ENCODE assay signal across 8 cellular contexts in genomic region chr3:24963762-24964625, GRCh38.
DNase-seq lines count a peak whose midpoint lies in the region; ATAC-seq and TF ChIP-seq lines count a peak whose summit lies in the region.

No MANE protein-coding gene starts in this region.

- no peak overlapping the region for H3K9ac ChIP-seq in neuronal stem cell (ENCODE audit: low read depth, low read length, poor library complexity)

- no peak overlapping the region for H2AK5ac ChIP-seq in neuronal stem cell (ENCODE audit: low read depth, low read length)

- no peak overlapping the region for H3K4me3 ChIP-seq in neuronal stem cell (ENCODE audit: low read length in 2 of 2)

- H3K4ac ChIP-seq in neuronal stem cell (ENCODE audit: low read length): no peak overlapping the region

- DNase-seq in GM10266 (ENCODE audit: extremely low spot score): no peak
- peak; percentile 6 for DNase-seq in LHCN-M2 (ENCODE audit: low read depth)
- peak; percentile 7 for DNase-seq in cerebellar cortex (ENCODE audit: low spot score)
- peak; percentile 12 for DNase-seq in neuronal stem cell (ENCODE audit: low spot score)
- no peak for DNase-seq in left colon

- H3K4me1 ChIP-seq in neuronal stem cell (ENCODE audit: control insufficient read depth in 2 of 2, insufficient read depth in 1 of 2, low read depth in 1 of 2, low read length in 2 of 2): peaks cover 0 to 2% of the 10 kb centered on the region in 2 donors

- no peak overlapping the region for H2BK12ac ChIP-seq in neuronal stem cell (ENCODE audit: low read length)

- no peak overlapping the region for H4K8ac ChIP-seq in neuronal stem cell (ENCODE audit: low read depth, low read length)

- H3K23ac ChIP-seq in neuronal stem cell (ENCODE audit: low read depth, low read length, poor library complexity): no peak overlapping the region

- intact Hi-C loops in left colon (cut with DNase I, micrococcal nuclease): loop anchor here in 1 of 2 donors (10.0 kb wide), 1 partner anchor 631 kb away; no protein-coding TSS in a partner anchor

- H3K36me3 ChIP-seq in neuronal stem cell (replicated peaks in 1 of 2; ENCODE audit: control insufficient read depth in 2 of 2, insufficient read depth in 2 of 2, low read length in 2 of 2): no peaks in the 10 kb centered on the region

- ATAC-seq in HG03520 (IDR thresholded peaks at IDR 0.05; ENCODE audit: unreplicated experiment) (no peak), HG02610 (IDR thresholded peaks at IDR 0.05; ENCODE audit: unreplicated experiment) (no peak), HG02588 (IDR thresholded peaks at IDR 0.05; ENCODE audit: unreplicated experiment) (no peak), left colon (no peak)

- no peak overlapping the region for H3K14ac ChIP-seq in neuronal stem cell (ENCODE audit: low read length)

- no CpG with 5 or more reads among the region's 2 CpGs for WGBS in neuronal stem cell (ENCODE audit: extremely low coverage in 2 of 2, insufficient read length in 2 of 2, insufficient replicate concordance in 1 of 2), 2 donors

- no peak overlapping the region for H3K27ac ChIP-seq in neuronal stem cell (replicated peaks; ENCODE audit: low read length)

- no peak overlapping the region for H2BK5ac ChIP-seq in neuronal stem cell (ENCODE audit: low read length)

- H3K18ac ChIP-seq in neuronal stem cell (ENCODE audit: low read length): no peak overlapping the region

- no peak overlapping the region for H2BK120ac ChIP-seq in neuronal stem cell (ENCODE audit: low read depth, low read length)

- H3K79me1 ChIP-seq in neuronal stem cell (ENCODE audit: low read depth, low read length): no peaks in the 10 kb centered on the region

- H2AFZ ChIP-seq in neuronal stem cell (ENCODE audit: low read length): peak overlapping the region; percentile 58

- H2BK15ac ChIP-seq in neuronal stem cell (ENCODE audit: low read length): no peak overlapping the region

- peaks cover 5% of the 10 kb centered on the region in 2 donors for H3K9me3 ChIP-seq in neuronal stem cell (replicated peaks in 1 of 2; ENCODE audit: control insufficient read depth in 2 of 2, insufficient read depth in 1 of 2, low read depth in 1 of 2, low read length in 2 of 2)

- TF ChIP-seq CTCF in GM10266 (IDR thresholded peaks at IDR 0.05; ENCODE audit: control insufficient read depth, insufficient read depth, low read depth, missing control alignments): peak; percentile 6

- H3K4me2 ChIP-seq in neuronal stem cell (ENCODE audit: insufficient read depth, low read length, poor library complexity, severe bottlenecking): no peak overlapping the region

- H4K91ac ChIP-seq in neuronal stem cell (ENCODE audit: low read depth, low read length, poor library complexity): no peak overlapping the region

- H3K27me3 ChIP-seq in neuronal stem cell (ENCODE audit: control insufficient read depth in 3 of 3, insufficient read depth in 3 of 3, low read depth in 1 of 3, low read length in 3 of 3): no peaks in the 10 kb centered on the region

Comparison
In these comparisons a context has a peak if more than half of its experiments do, and no peak if none do; other contexts are left out.
1. DNase-seq: peak in LHCN-M2 (single experiment), cerebellar cortex (single experiment) and neuronal stem cell (single experiment); none in GM10266 (single experiment) and left colon (0 of 2).